Comparison of ENCODE assay signal across 25 cellular contexts in genomic region chr18:74679006-74679678, GRCh38.
DNase-seq lines count a peak whose midpoint lies in the region; ATAC-seq lines count a peak whose summit lies in the region.
"Had no signal": no experiment of that assay in that cellular context is flagged by ENCODE, and none has a peak within 500 bp of the region (broad histone marks: within the 10 kb centered on the region; RNA-seq: fewer than 3 reads in every experiment).

No MANE protein-coding gene starts in this region.

- no peak overlapping the region for H3K4me3 Mint-ChIP-seq in stimulated activated naive CD8-positive, alpha-beta T cell treated with anti-CD3 and anti-CD28 coated beads, Interleukin-15, Interleukin-2, amounts not matched to agents 100 ng/mL and 50 ng/mL, for 24 hours
- H3K4me3 Mint-ChIP-seq: dendritic cell treated with granulocyte-macrophage colony-stimulating factor and Interleukin-4, amounts not matched to agents 40 ng/mL and 50 ng/mL, for 4 days; IgD-negative memory B cell; neural progenitor cell; T-cell had no signal

- peak overlapping the region; percentile 2 for H3K27ac Mint-ChIP-seq in stimulated activated naive CD8-positive, alpha-beta T cell treated with anti-CD3 and anti-CD28 coated beads, Interleukin-15, Interleukin-2, amounts not matched to agents 100 ng/mL and 50 ng/mL, for 24 hours
- H3K27ac Mint-ChIP-seq: dendritic cell treated with granulocyte-macrophage colony-stimulating factor and Interleukin-4, amounts not matched to agents 40 ng/mL and 50 ng/mL, for 4 days; IgD-negative memory B cell; neural progenitor cell; progenitor cell of endocrine pancreas; T-cell had no signal

- ATAC-seq in stimulated activated naive CD8-positive, alpha-beta T cell treated with anti-CD3 and anti-CD28 coated beads, Interleukin-15, Interleukin-2, amounts not matched to agents 100 U/mL and 50 U/mL, for 24 hours, result no peak
- peak; percentile 67 for ATAC-seq in GM21381 (IDR thresholded peaks at IDR 0.05; ENCODE audit: unreplicated experiment)
- peak; percentile 68 for ATAC-seq in HG03103 (IDR thresholded peaks at IDR 0.05; ENCODE audit: low read depth, unreplicated experiment)
- ATAC-seq: mucosa of descending colon, Right ventricle myocardium inferior, T-cell had no signal

- H3K4me1 Mint-ChIP-seq in stimulated activated naive CD8-positive, alpha-beta T cell treated with anti-CD3 and anti-CD28 coated beads, Interleukin-15, Interleukin-2, amounts not matched to agents 100 ng/mL and 50 ng/mL, for 24 hours (ENCODE audit: low read depth), result peaks cover 19% of the 10 kb centered on the region
- H3K4me1 Mint-ChIP-seq: IgD-negative memory B cell, neural progenitor cell had no signal

- H3K27me3 Mint-ChIP-seq in stimulated activated naive CD8-positive, alpha-beta T cell treated with anti-CD3 and anti-CD28 coated beads, Interleukin-15, Interleukin-2, amounts not matched to agents 100 ng/mL and 50 ng/mL, for 24 hours, result no peaks in the 10 kb centered on the region
- H3K27me3 Mint-ChIP-seq: dendritic cell treated with granulocyte-macrophage colony-stimulating factor and Interleukin-4, amounts not matched to agents 40 ng/mL and 50 ng/mL, for 4 days; IgD-negative memory B cell; progenitor cell of endocrine pancreas; T-cell had no signal

- DNase-seq in stimulated activated naive CD8-positive, alpha-beta T cell treated with anti-CD3 and anti-CD28 coated beads, Interleukin-15, Interleukin-2, amounts not matched to agents 100 U/mL and 50 U/mL, for 24 hours, result no peak
- no peak for DNase-seq in germinal center (ENCODE audit: low spot score)
- DNase-seq in GM19240 (ENCODE audit: insufficient read length, low spot score), result no peak
- DNase-seq in epidermal melanocyte (ENCODE audit: insufficient read length, low spot score), result no peak
- no peak for DNase-seq in anterior cingulate cortex (lab: John Stamatoyannopoulos, UW)
- DNase-seq: activated CD4-positive, alpha-beta T cell treated with anti-CD3 and anti-CD28 coated beads for 48 hours; activated naive CD4-positive, alpha-beta T cell; amygdala; C1 segment of cervical spinal cord; EL; islet precursor cell; MM.1S; mucosa of descending colon; NCI-H146; stimulated activated naive CD4-positive, alpha-beta T cell; T-cell; thyroid gland had no signal

- H3K9me3 Mint-ChIP-seq in stimulated activated naive CD8-positive, alpha-beta T cell treated with anti-CD3 and anti-CD28 coated beads, Interleukin-15, Interleukin-2, amounts not matched to agents 100 ng/mL and 50 ng/mL, for 24 hours, result peaks cover 9% of the 10 kb centered on the region

- peaks cover 60% of the 10 kb centered on the region for H3K36me3 Mint-ChIP-seq in stimulated activated naive CD8-positive, alpha-beta T cell treated with anti-CD3 and anti-CD28 coated beads, Interleukin-15, Interleukin-2, amounts not matched to agents 100 ng/mL and 50 ng/mL, for 24 hours (ENCODE audit: low read depth)
